ENCODE assay signal across 8 cellular contexts in genomic region chr4:87946766-87947165, GRCh38.
"Had no signal": no experiment of that assay in that cellular context is flagged by ENCODE, and none has a peak within 500 bp of the region (broad histone marks: within the 10 kb centered on the region; RNA-seq: fewer than 3 reads in every experiment).

No MANE protein-coding gene starts in this region.

- DNase-seq: GDM1, GF-D8 had no signal

- FAIRE-seq: G401.6, GM12878, GM12891, GM12892, GM18507, GM19239 had no signal

- H3K4me3 ChIP-seq: GM12878 had no signal
